19 cellular contexts compared by ENCODE assay signal in the genomic region with DNA sequence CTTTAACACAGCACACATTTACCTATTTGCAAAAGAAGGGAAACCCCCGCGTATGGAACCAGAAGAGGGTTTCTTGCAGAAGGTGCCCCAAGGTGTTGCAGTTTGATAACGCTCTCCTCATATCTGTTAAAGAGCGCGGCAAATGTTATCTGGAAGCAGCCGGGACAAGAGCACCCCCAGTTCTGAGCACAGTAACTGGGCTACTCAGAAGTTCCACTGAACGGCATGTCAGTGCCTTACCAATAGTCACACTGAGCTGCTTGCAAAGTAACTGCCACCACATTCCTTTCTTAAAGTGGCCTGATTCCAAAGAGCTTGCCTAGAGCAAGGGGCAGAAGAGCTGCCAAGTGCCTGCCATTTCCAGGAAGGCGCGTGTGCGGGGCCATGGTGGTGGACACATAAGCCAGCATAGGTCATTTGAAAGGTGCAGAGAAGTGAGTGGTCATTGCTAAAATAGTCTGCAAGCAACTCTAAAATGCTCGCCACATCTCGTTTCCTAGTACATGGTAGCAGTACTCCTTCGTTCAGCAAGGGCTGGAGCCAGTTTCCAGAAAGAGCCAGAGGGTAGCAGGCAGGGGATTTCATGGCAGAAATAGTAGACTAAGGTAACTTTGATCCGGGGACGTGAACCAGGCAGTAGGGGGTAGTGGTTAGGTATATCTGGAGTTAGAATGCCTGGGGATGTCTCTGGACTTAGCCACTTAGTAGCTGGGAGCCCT. TPM values are rescaled to one million over a fixed set of nuclear protein-coding genes. Genes with fewer than 3 reads are reported as not detected.
DNase-seq lines count a peak whose midpoint lies in the region; ATAC-seq and TF ChIP-seq lines count a peak whose summit lies in the region.
"Had no signal": no experiment of that assay in that cellular context is flagged by ENCODE, and none has a peak within 500 bp of the region (broad histone marks: within the 10 kb centered on the region; RNA-seq: fewer than 3 reads in every experiment).

No MANE protein-coding gene starts in this region.

- no peak for TF ChIP-seq POLR2A in breast epithelium (IDR thresholded peaks at IDR 0.05)

- H3K18ac ChIP-seq in mesendoderm (ENCODE audit: low read length), result no peak overlapping the region

- no peak for ATAC-seq in GM18502 (IDR thresholded peaks at IDR 0.05; ENCODE audit: poor library complexity, unreplicated experiment)

- no peak overlapping the region for H2BK5ac ChIP-seq in mesendoderm (ENCODE audit: low read length)

- TF ChIP-seq CTCF in breast epithelium (IDR thresholded peaks at IDR 0.05) (no peak), Calu3 (IDR thresholded peaks at IDR 0.05; ENCODE audit: unreplicated experiment) (no peak)

- no peak overlapping the region for H4K8ac ChIP-seq in mesendoderm (ENCODE audit: low read depth, low read length)

- H3K36me3 ChIP-seq in breast epithelium (no peaks in the 10 kb centered on the region), mesendoderm (ENCODE audit: control insufficient read depth, insufficient read depth, low read length) (no peaks in the 10 kb centered on the region)
- H3K36me3 ChIP-seq: ascending aorta; BLaER1 treated with 17β-estradiol and CSF1 and Interleukin-3, amounts not matched to agents 10 nM and 100 nM; colonic mucosa; spleen had no signal

- H3K4ac ChIP-seq in mesendoderm (ENCODE audit: low read depth, low read length), result no peak overlapping the region

- BruUV-seq in Calu3 (replicated peaks; lab: Mats Ljungman, UMichigan), result no TSS peak

- no peak overlapping the region for H4K5ac ChIP-seq in mesendoderm (ENCODE audit: low read length)

- in situ Hi-C loops in T47D (cut with HindIII; ENCODE audit: low pct_unique_long_range_greater_than_20kb, low sequenced_read_pairs), result no loop called here

- H2BK15ac ChIP-seq in mesendoderm (replicated peaks; ENCODE audit: low read depth), result no peak overlapping the region

- H3K27me3 ChIP-seq in breast epithelium (peaks cover 0 to 3% of the 10 kb centered on the region in 2 donors), mesendoderm (ENCODE audit: insufficient read depth, low read length, poor library complexity) (no peaks in the 10 kb centered on the region)
- H3K27me3 ChIP-seq: ascending aorta; BLaER1 treated with 17β-estradiol and CSF1 and Interleukin-3, amounts not matched to agents 10 nM and 100 nM; colonic mucosa had no signal

- intact Hi-C loops in breast epithelium (cut with DNase I; ENCODE audit: low total_unique reads) (no loop called here), Calu3 (cut with micrococcal nuclease; ENCODE audit: unreplicated experiment) (no loop called here)

- no peak overlapping the region for H3K56ac ChIP-seq in mesendoderm (ENCODE audit: low read length)

- H3K4me3 Mint-ChIP-seq in Calu3 (ENCODE audit: low read depth, unreplicated experiment), result no peak overlapping the region

- H3K4me2 ChIP-seq in mesendoderm (ENCODE audit: low read length), result no peak overlapping the region
- H3K4me2 ChIP-seq: BLaER1 treated with 17β-estradiol and CSF1 and Interleukin-3, amounts not matched to agents 10 nM and 100 nM had no signal

- CTCF ChIA-PET in Calu3 (lab: Charles Lee), result no interaction called here

- no peak overlapping the region for H3K9ac ChIP-seq in mesendoderm (ENCODE audit: low read length)
- H3K9ac ChIP-seq: BLaER1 treated with 17β-estradiol and CSF1 and Interleukin-3, amounts not matched to agents 10 nM and 100 nM had no signal

- no peak overlapping the region for H2BK120ac ChIP-seq in mesendoderm (ENCODE audit: low read depth, low read length)

- no peak overlapping the region for H2AK5ac ChIP-seq in mesendoderm (ENCODE audit: low read length)

- H3K79me2 ChIP-seq in mesendoderm (ENCODE audit: control insufficient read depth, insufficient read depth, low read length), result no peaks in the 10 kb centered on the region

- no peak overlapping the region for H3K4me3 ChIP-seq in breast epithelium
- H3K4me3 ChIP-seq in mesendoderm (ENCODE audit: low read length), result no peak overlapping the region
- H3K4me3 ChIP-seq: ascending aorta; BLaER1 treated with 17β-estradiol and CSF1 and Interleukin-3, amounts not matched to agents 10 nM and 100 nM; colonic mucosa; spleen had no signal

- no peaks in the 10 kb centered on the region for H3K36me3 Mint-ChIP-seq in Calu3 (ENCODE audit: insufficient read depth, unreplicated experiment)

- H3K27me3 Mint-ChIP-seq in Calu3 (ENCODE audit: unreplicated experiment), result peaks cover 84% of the 10 kb centered on the region

- H3K4me1 ChIP-seq in breast epithelium (no peaks in the 10 kb centered on the region), mesendoderm (ENCODE audit: control insufficient read depth, low read depth, low read length) (peaks cover 3% of the 10 kb centered on the region)
- H3K4me1 ChIP-seq: BLaER1 treated with 17β-estradiol and CSF1 and Interleukin-3, amounts not matched to agents 10 nM and 100 nM; colonic mucosa; spleen had no signal

- no peak overlapping the region for H3K27ac Mint-ChIP-seq in Calu3 (ENCODE audit: unreplicated experiment)

- no peaks in the 10 kb centered on the region for H3K9me3 ChIP-seq in breast epithelium
- H3K9me3 ChIP-seq: ascending aorta; BLaER1 treated with 17β-estradiol and CSF1 and Interleukin-3, amounts not matched to agents 10 nM and 100 nM; colonic mucosa had no signal

- peak; percentile 44 to 82 for DNase-seq in T47D (ENCODE audit: low read depth in 1 of 2, low spot score in 1 of 2)
- no peak for DNase-seq in breast epithelium (ENCODE audit: low spot score in 2 of 2)
- DNase-seq in fibroblast of gingiva (ENCODE audit: low read depth), result peak; percentile 36
- DNase-seq in mesendoderm, result peak; percentile 67
- DNase-seq in Calu3, result no peak
- DNase-seq in epidermal melanocyte (ENCODE audit: insufficient read length, low spot score), result no peak
- DNase-seq in NCI-H1436 treated with DMSO at 0.1 percent for 48 hours (lab: John Stamatoyannopoulos, UW), result no peak
- DNase-seq: activated CD4-positive, alpha-beta T cell treated with anti-CD3 and anti-CD28 coated beads, Interleukin-2, amount 50 U/mL, for 48 hours; activated naive CD4-positive, alpha-beta T cell treated with Interleukin-2 at 50 U/mL for 16 hours; activated T-cell treated with anti-CD3 and anti-CD28 coated beads for 4 hours; colonic mucosa; NCI-H2029 treated with DMSO at 0.1 percent for 48 hours; spleen; stimulated activated CD8-positive, alpha-beta memory T cell treated with anti-CD3 and anti-CD28 coated beads, Interleukin-4, amount 100 ng/mL, for 48 hours had no signal

- no peaks in the 10 kb centered on the region for H3K9me3 Mint-ChIP-seq in Calu3 (ENCODE audit: low read depth, unreplicated experiment)

- no peak overlapping the region for H3K23ac ChIP-seq in mesendoderm (ENCODE audit: low read length)

- H3K27ac ChIP-seq in breast epithelium, result no peak overlapping the region
- no peak overlapping the region for H3K27ac ChIP-seq in mesendoderm (ENCODE audit: low read depth, low read length)
- H3K27ac ChIP-seq: 22Rv1; ascending aorta; BLaER1 treated with 17β-estradiol and CSF1 and Interleukin-3, amounts not matched to agents 10 nM and 100 nM; colonic mucosa; spleen; VCaP had no signal

- no peaks in the 10 kb centered on the region for H3K4me1 Mint-ChIP-seq in Calu3 (ENCODE audit: low read depth, unreplicated experiment)

- no CpG with 5 or more reads among the region's 15 CpGs for WGBS in mesendoderm (ENCODE audit: extremely low coverage, insufficient coverage, low lambda C conversion rate)

- H3K79me1 ChIP-seq in mesendoderm (ENCODE audit: low read length), result no peaks in the 10 kb centered on the region

RNA-seq across cellular contexts. Expression of a gene that starts 37.8 kb away (rescaled TPM):
- total RNA-seq in breast epithelium (1 to 10 TPM in 2 of 3 donors, under 1 TPM in 1; 0.88 to 2.6 (median 2.1) TPM), Calu3 (2022) (0.05 TPM in 1 of 2 replicates, not detected in the other)
- 0.21 TPM for polyA plus RNA-seq in mesendoderm (2013, experiment 1 of 2)
- 0.22 TPM for polyA plus RNA-seq in mesendoderm (2013, experiment 2 of 2)

Comparison
In these comparisons a context has a peak if more than half of its experiments do, and no peak if none do; other contexts are left out.
1. DNase-seq: peak in T47D (2 of 2), fibroblast of gingiva (single experiment) and mesendoderm (single experiment); none in breast epithelium (0 of 2), Calu3 (single experiment), epidermal melanocyte (single experiment) and NCI-H1436 treated with DMSO at 0.1 percent for 48 hours (single experiment).